Comparison of ENCODE assay signal across 4 cellular contexts in genomic region chrX:48130326-48130725, GRCh38. TPM values are rescaled to one million over a fixed set of nuclear protein-coding genes. Genes with fewer than 3 reads are reported as not detected.
"Had no signal": no experiment of that assay in that cellular context is flagged by ENCODE, and none has a peak within 500 bp of the region (broad histone marks: within the 10 kb centered on the region; RNA-seq: fewer than 3 reads in every experiment).

Gene SPACA5B (plus strand): TSS chrX:48130626. CDS start chrX:48130688, 62 bp downstream.

RNA-seq across cellular contexts. Expression of gene SPACA5B, which starts in this region (rescaled TPM):
- total RNA-seq: LHCN-M2, M059J, MCF 10A, NCI-H460 had no signal
